20 cellular contexts compared by ENCODE assay signal in genomic region chr1:155527672-155528071, GRCh38. TPM values are rescaled to one million over a fixed set of nuclear protein-coding genes. Genes with fewer than 3 reads are reported as not detected.
A peak's percentile ranks its signal among the peaks of the same experiment; 100 is the strongest.
DNase-seq lines count a peak whose midpoint lies in the region; ATAC-seq, FAIRE-seq and TF ChIP-seq lines count a peak whose summit lies in the region.
"Had no signal": no experiment of that assay in that cellular context is flagged by ENCODE, and none has a peak within 500 bp of the region (broad histone marks: within the 10 kb centered on the region; RNA-seq: fewer than 3 reads in every experiment).

No MANE protein-coding gene starts in this region.

- no peak overlapping the region for H3K27ac ChIP-seq in pancreas
- no peak overlapping the region for H3K27ac ChIP-seq in MM.1S (ENCODE audit: low read length)
- H3K27ac ChIP-seq in tibial nerve: no peak overlapping the region
- no peak overlapping the region for H3K27ac ChIP-seq in esophagus squamous epithelium
- H3K27ac ChIP-seq: dorsolateral prefrontal cortex, tibial artery had no signal

- H3K9me2 ChIP-seq in MM.1S (replicated peaks; ENCODE audit: insufficient read depth, low read length): no peaks in the 10 kb centered on the region

- intact Hi-C loops in pancreas (cut with DNase I): no loop called here
- intact Hi-C loops in esophagus squamous epithelium (cut with DNase I): no loop called here

- H3K27me3 ChIP-seq in pancreas (no peaks in the 10 kb centered on the region), MM.1S (replicated peaks; ENCODE audit: insufficient read depth, low read length) (no peaks in the 10 kb centered on the region), tibial nerve (no peaks in the 10 kb centered on the region), esophagus squamous epithelium (no peaks in the 10 kb centered on the region)
- H3K27me3 ChIP-seq: dorsolateral prefrontal cortex, tibial artery had no signal

- H3F3A ChIP-seq in MM.1S (ENCODE audit: insufficient read depth, low read length): no peaks in the 10 kb centered on the region

- TF ChIP-seq CTCF in NB4 (IDR thresholded peaks at IDR 0.05; ENCODE audit: low read depth, low read length) (no peak), epithelial cell of esophagus (IDR thresholded peaks at IDR 0.05; ENCODE audit: insufficient read depth, low read depth, low read length, missing control alignments) (no peak), pancreas (IDR thresholded peaks at IDR 0.05) (no peak), MM.1S (IDR thresholded peaks at IDR 0.05; ENCODE audit: low read length) (no peak), tibial nerve (IDR thresholded peaks at IDR 0.05) (no peak), esophagus squamous epithelium (IDR thresholded peaks at IDR 0.05) (no peak)

- DNase-seq in HK-2 (ENCODE audit: unreplicated experiment): peak; percentile 8
- peak; percentile 26 for DNase-seq in NB4 (ENCODE audit: low read depth)
- peak; percentile 19 for DNase-seq in epithelial cell of esophagus (ENCODE audit: low read depth)
- DNase-seq in pancreas: no peak
- no peak for DNase-seq in MM.1S
- DNase-seq in tibial nerve (ENCODE audit: low spot score in 2 of 2): no peak
- no peak for DNase-seq in esophagus squamous epithelium (lab: John Stamatoyannopoulos, UW)
- DNase-seq: activated naive CD4-positive, alpha-beta T cell treated with anti-CD3 and anti-CD28 coated beads for 36 hours; activated T-cell treated with anti-CD3 and anti-CD28 coated beads, Interleukin-2, amount 50 U/mL, for 4 hours; aorta; CD8-positive, alpha-beta T cell; dorsolateral prefrontal cortex; NCI-H748 treated with DMSO at 0.1 percent for 48 hours; stimulated activated CD4-positive, alpha-beta T cell treated with anti-CD3 and anti-CD28 coated beads, Interleukin-12 subunit alpha, Interleukin-12 subunit beta, amount 100 ng/mL, for 4 hours; stimulated activated CD4-positive, alpha-beta T cell treated with anti-CD3 and anti-CD28 coated beads, Interleukin-4, amount 100 ng/mL, for 4 hours; stimulated activated naive CD8-positive, alpha-beta T cell treated with anti-CD3 and anti-CD28 coated beads, Interleukin-15, amount 100 ng/mL, for 72 hours; SW 1271; tibial artery had no signal

- no peak for TF ChIP-seq POLR2A in NB4 (IDR thresholded peaks at IDR 0.05; ENCODE audit: extremely low read depth, insufficient read length)
- no peak for TF ChIP-seq POLR2A in tibial nerve (IDR thresholded peaks at IDR 0.05)
- TF ChIP-seq POLR2A in esophagus squamous epithelium (IDR thresholded peaks at IDR 0.05): no peak

- peaks cover 6% of the 10 kb centered on the region; the same call in 1 of the 2 replicates for H4K20me1 ChIP-seq in MM.1S (ENCODE audit: insufficient read depth, low read length)

- H3K36me3 ChIP-seq in pancreas (no peaks in the 10 kb centered on the region), MM.1S (replicated peaks; ENCODE audit: insufficient read depth, low read length) (no peaks in the 10 kb centered on the region), tibial nerve (no peaks in the 10 kb centered on the region), esophagus squamous epithelium (no peaks in the 10 kb centered on the region)
- H3K36me3 ChIP-seq: tibial artery had no signal

- FAIRE-seq in pancreas (lab: Jason Lieb, UNC): no peak

- no peak for TF ChIP-seq EP300 in tibial nerve (IDR thresholded peaks at IDR 0.05)

- H3K79me2 ChIP-seq in MM.1S (ENCODE audit: low read length): peaks cover 97% of the 10 kb centered on the region

- no peak overlapping the region for H3K9ac ChIP-seq in MM.1S (ENCODE audit: low read length)

- no peaks in the 10 kb centered on the region for H3K9me3 ChIP-seq in pancreas
- no peaks in the 10 kb centered on the region for H3K9me3 ChIP-seq in MM.1S (replicated peaks; ENCODE audit: insufficient read depth, low read length)
- no peaks in the 10 kb centered on the region for H3K9me3 ChIP-seq in tibial nerve
- no peaks in the 10 kb centered on the region for H3K9me3 ChIP-seq in esophagus squamous epithelium
- H3K9me3 ChIP-seq: tibial artery had no signal

- H3K4me3 ChIP-seq in NB4 (ENCODE audit: low read depth, low read length) (no peak overlapping the region), epithelial cell of esophagus (ENCODE audit: low read length) (no peak overlapping the region), pancreas (no peak overlapping the region), MM.1S (ENCODE audit: low read length) (no peak overlapping the region), tibial nerve (no peak overlapping the region), esophagus squamous epithelium (no peak overlapping the region)
- H3K4me3 ChIP-seq: dorsolateral prefrontal cortex, lung, tibial artery had no signal

- H3K4me2 ChIP-seq in MM.1S (ENCODE audit: low read depth, low read length): no peak overlapping the region

- ATAC-seq in pancreas (peak in 3 of 4 donors; percentile 12 to 63 (median 45)), HG02840 (IDR thresholded peaks at IDR 0.05; ENCODE audit: low FRiP score, unreplicated experiment) (no peak)
- ATAC-seq: activated T-cell treated with anti-CD3 and anti-CD28 coated beads, Interleukin-2, amount 50 U/mL, for 4 hours; CD8-positive, alpha-beta T cell; stimulated activated naive CD8-positive, alpha-beta T cell treated with anti-CD3 and anti-CD28 coated beads, Interleukin-15, amount 100 ng/mL, for 72 hours had no signal

- WGBS in pancreas, 2 donors: 85 to 90% methylated on average over 6 of the region's 6 CpGs
- WGBS in tibial nerve, 2 donors: 80 to 83% methylated on average over 6 of the region's 6 CpGs
- WGBS in esophagus squamous epithelium, 2 donors: 74 to 76% methylated on average over 6 of the region's 6 CpGs

- peaks cover 5 to 9% (median 5%) of the 10 kb centered on the region in 3 donors for H3K4me1 ChIP-seq in pancreas
- H3K4me1 ChIP-seq in MM.1S (ENCODE audit: low read length): no peaks in the 10 kb centered on the region
- H3K4me1 ChIP-seq in tibial nerve: peaks cover 0 to 68% (median 12%) of the 10 kb centered on the region in 4 donors
- peaks cover 0 to 44% (median 0%) of the 10 kb centered on the region in 3 donors for H3K4me1 ChIP-seq in esophagus squamous epithelium

- no peak overlapping the region for H2AFZ ChIP-seq in MM.1S (ENCODE audit: low read length)

RNA-seq across cellular contexts. Expression of gene ASH1L, which starts 34.9 kb away (rescaled TPM):
- total RNA-seq in pancreas (10 to 100 TPM; 21.2 to 38.6 (median 24.8) TPM), tibial nerve (10 to 100 TPM; 73.7 to 99.6 (median 85.9) TPM), esophagus squamous epithelium (10 to 100 TPM; 27.6 to 57.4 (median 31.2) TPM)
- 1 to 10 TPM; 6.2 to 7.8 TPM for polyA plus RNA-seq in pancreas

Comparison
In these comparisons a context has a peak if more than half of its experiments do, and no peak if none do; other contexts are left out.
1. DNase-seq: peak in HK-2 (single experiment), NB4 (single experiment) and epithelial cell of esophagus (single experiment); none in pancreas (0 of 6), MM.1S (single experiment), tibial nerve (0 of 2) and esophagus squamous epithelium (single experiment).